Comparison of ENCODE assay signal across 18 cellular contexts in the genomic region with DNA sequence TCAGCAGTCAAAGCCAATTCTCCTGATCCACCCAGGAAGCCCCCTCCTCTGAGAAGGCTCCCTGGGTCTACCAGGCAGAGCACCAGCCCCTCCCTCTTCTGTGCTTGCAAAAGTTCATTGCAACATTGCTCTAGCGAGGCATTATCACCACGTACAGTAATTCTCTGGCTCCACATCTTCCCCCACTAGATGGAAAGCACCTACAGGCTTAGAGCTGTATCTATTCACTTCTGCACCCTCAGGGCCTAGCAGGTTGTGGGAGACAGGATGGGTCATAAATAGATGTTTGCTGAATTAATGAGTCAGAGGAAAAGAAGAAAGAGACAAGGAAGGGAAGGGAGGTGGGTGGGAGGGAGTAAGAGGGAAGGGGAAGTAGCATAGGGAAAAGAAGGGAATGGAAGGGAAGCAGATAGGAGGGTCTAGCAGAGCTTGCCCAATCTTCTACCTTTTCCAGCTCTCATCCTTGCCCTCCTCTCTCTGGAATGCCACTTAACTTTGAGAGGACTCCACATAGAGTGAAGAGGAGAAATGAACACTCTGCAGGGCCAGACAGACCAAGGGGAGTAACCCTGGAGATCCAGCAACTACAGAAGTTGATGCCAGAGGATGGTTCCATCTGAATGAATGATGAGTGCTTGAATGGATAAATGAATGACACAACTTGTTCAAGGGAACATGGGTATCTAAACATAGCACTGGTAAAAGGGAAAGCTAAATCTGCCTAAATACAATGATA. TPM values are rescaled to one million over a fixed set of nuclear protein-coding genes. Genes with fewer than 3 reads are reported as not detected.
DNase-seq lines count a peak whose midpoint lies in the region; ATAC-seq and TF ChIP-seq lines count a peak whose summit lies in the region.
"Had no signal": no experiment of that assay in that cellular context is flagged by ENCODE, and none has a peak within 500 bp of the region (broad histone marks: within the 10 kb centered on the region; RNA-seq: fewer than 3 reads in every experiment).

No MANE protein-coding gene starts in this region.

- no peaks in the 10 kb centered on the region for H3K36me3 ChIP-seq in testis (ENCODE audit: low read depth, missing control alignments)
- H3K36me3 ChIP-seq: sigmoid colon had no signal

- H3K9me3 ChIP-seq in testis = no peaks in the 10 kb centered on the region
- H3K9me3 ChIP-seq: body of pancreas, sigmoid colon had no signal

- no peak overlapping the region for H3K27ac ChIP-seq in testis
- H3K27ac ChIP-seq: body of pancreas, coronary artery, RWPE1, sigmoid colon had no signal

- 50 to 56% methylated on average over 2 of the region's 2 CpGs for WGBS in testis, 2 donors

- H3K4me3 ChIP-seq in epithelial cell of esophagus (ENCODE audit: low read length) = no peak overlapping the region
- no peak overlapping the region for H3K4me3 ChIP-seq in testis
- H3K4me3 ChIP-seq: body of pancreas, coronary artery, sigmoid colon had no signal

- ATAC-seq in GM21367 (IDR thresholded peaks at IDR 0.05; ENCODE audit: unreplicated experiment) = no peak
- ATAC-seq: body of pancreas had no signal

- peak; percentile 36 for DNase-seq in ELR (ENCODE audit: low read depth)
- peak; percentile 38 for DNase-seq in GM13977 (ENCODE audit: low spot score)
- peak; percentile 21 for DNase-seq in HT1080 (ENCODE audit: low read depth)
- DNase-seq in epithelial cell of esophagus (ENCODE audit: low read depth) = peak; percentile 88
- no peak for DNase-seq in stimulated activated CD4-positive, alpha-beta T cell treated with anti-CD3 and anti-CD28 coated beads, Interleukin-15, amount 100 ng/mL, for 24 hours
- DNase-seq in testis = no peak
- DNase-seq in mesenteric fat pad (ENCODE audit: low spot score) = no peak
- DNase-seq: body of pancreas; hippocampal formation; kidney; mesendoderm; NCI-H1694; NCI-H446 treated with DMSO at 0.1 percent for 48 hours; sigmoid colon; stimulated activated naive CD4-positive, alpha-beta T cell treated with Interleukin-2 at 50 U/mL for 16 hours had no signal

- in situ Hi-C loops in GM13977 (cut with MboI; ENCODE audit: low pct_unique_long_range_greater_than_20kb, low sequenced_read_pairs, unreplicated experiment) = no loop called here

- no peak for TF ChIP-seq CTCF in GM13977 (IDR thresholded peaks at IDR 0.05; ENCODE audit: extremely low read depth, insufficient read depth, missing control alignments)
- TF ChIP-seq CTCF in epithelial cell of esophagus (IDR thresholded peaks at IDR 0.05; ENCODE audit: insufficient read depth, low read depth, low read length, missing control alignments) = no peak
- no peak for TF ChIP-seq CTCF in testis (IDR thresholded peaks at IDR 0.05)

- H3K4me1 ChIP-seq in testis = no peaks in the 10 kb centered on the region

- no peaks in the 10 kb centered on the region for H3K27me3 ChIP-seq in testis
- H3K27me3 ChIP-seq: body of pancreas, sigmoid colon had no signal

- TF ChIP-seq POLR2A in testis (IDR thresholded peaks at IDR 0.05) = no peak

- intact Hi-C loops in testis (cut with DNase I; ENCODE audit: low total_unique reads) = no loop called here

RNA-seq across cellular contexts. Expression of gene NT5DC3, which starts 42.0 kb away (rescaled TPM):
- 17.1 and 21.6 TPM in 2 replicates for total RNA-seq in HT1080 (2014; rRNA removed; shearing (Covaris generic))
- 13.4 and 15.1 TPM in 2 replicates for polyA plus RNA-seq in HT1080 (2015; cell fraction: cytosol; rRNA removed)
- 36.9 and 37.1 TPM in 2 replicates for polyA plus RNA-seq in HT1080 (2015; cell fraction: nucleus; rRNA removed)
- total RNA-seq in testis = 10 to 100 TPM; 16.1 to 25.4 TPM
- 5.7 TPM for polyA plus RNA-seq in testis (ENCODE audit: insufficient read depth, low read depth, low replicate concordance)
- 7.1 TPM for total RNA-seq in mesenteric fat pad

RNA-seq across cellular contexts. Expression of gene HSP90B1, which starts 47.2 kb away (rescaled TPM):
- 554 and 653 TPM in 2 replicates for total RNA-seq in HT1080 (2014; rRNA removed; shearing (Covaris generic))
- polyA plus RNA-seq in HT1080 (2015; cell fraction: cytosol; rRNA removed) = 617 and 658 TPM in 2 replicates
- 1,960 and 2,166 TPM in 2 replicates for polyA plus RNA-seq in HT1080 (2015; cell fraction: nucleus; rRNA removed)
- total RNA-seq in testis (100 to 1,000 TPM; 257 to 259 TPM), mesenteric fat pad (870 TPM)
- polyA plus RNA-seq in testis (ENCODE audit: insufficient read depth, low read depth, low replicate concordance) = 265 TPM

Comparison
In these comparisons a context has a peak if more than half of its experiments do, and no peak if none do; other contexts are left out.
1. DNase-seq: peak in ELR (single experiment), GM13977 (single experiment), HT1080 (single experiment) and epithelial cell of esophagus (single experiment); none in stimulated activated CD4-positive, alpha-beta T cell treated with anti-CD3 and anti-CD28 coated beads, Interleukin-15, amount 100 ng/mL, for 24 hours (single experiment), testis (single experiment) and mesenteric fat pad (single experiment).